In genomic region chr10:14185501-14186045, GRCh38 we compare ENCODE assay signal across 8 cellular contexts.
DNase-seq lines count a peak whose midpoint lies in the region; ATAC-seq and TF ChIP-seq lines count a peak whose summit lies in the region.

No MANE protein-coding gene starts in this region.

- no peak for TF ChIP-seq CTCF in kidney epithelial cell (IDR thresholded peaks at IDR 0.05; ENCODE audit: insufficient read depth, low read length, poor library complexity, severe bottlenecking)
- TF ChIP-seq CTCF in coronary artery (IDR thresholded peaks at IDR 0.05) = no peak

- H3K27ac ChIP-seq in substantia nigra (ENCODE audit: low read depth, low read length, poor library complexity, severe bottlenecking) (no peak overlapping the region), coronary artery (no peak overlapping the region)

- H3K4me3 ChIP-seq in kidney epithelial cell (ENCODE audit: low read depth, low read length) (no peak overlapping the region), coronary artery (no peak overlapping the region)

- H3K27me3 ChIP-seq in kidney epithelial cell (ENCODE audit: control insufficient read depth, insufficient read depth, low read length) = no peaks in the 10 kb centered on the region

- peak; percentile 52 for ATAC-seq in GM19025 (IDR thresholded peaks at IDR 0.05; ENCODE audit: low read depth, unreplicated experiment)
- ATAC-seq in HG03066 (IDR thresholded peaks at IDR 0.05; ENCODE audit: low read depth, unreplicated experiment) = peak; percentile 79

- H3K36me3 ChIP-seq in kidney epithelial cell (ENCODE audit: control insufficient read depth, insufficient read depth, low read length) = no peaks in the 10 kb centered on the region

- DNase-seq in AML-193 (lab: John Stamatoyannopoulos, UW) = peak; percentile 52 to 58
- peak; percentile 76 for DNase-seq in NOMO-1 treated with dmso at 0.1 percent for 144 hours (lab: John Stamatoyannopoulos, UW; ENCODE audit: unreplicated experiment)
- DNase-seq in activated T-helper 9 cell treated with anti-CD3 and anti-CD28 coated beads, Interleukin-2, amount 50 U/mL, for 16 hours (ENCODE audit: low read depth) = peak; percentile 17
- peak; percentile 63 for DNase-seq in kidney epithelial cell (ENCODE audit: low read depth)
- DNase-seq in substantia nigra (lab: John Stamatoyannopoulos, UW) = no peak
- no peak for DNase-seq in coronary artery (ENCODE audit: low spot score)

Comparison
In these comparisons a context has a peak if more than half of its experiments do, and no peak if none do; other contexts are left out.
1. DNase-seq: peak in AML-193 (2 of 2), NOMO-1 treated with dmso at 0.1 percent for 144 hours (single experiment), activated T-helper 9 cell treated with anti-CD3 and anti-CD28 coated beads, Interleukin-2, amount 50 U/mL, for 16 hours (single experiment) and kidney epithelial cell (single experiment); none in substantia nigra (0 of 49) and coronary artery (single experiment).